Comparison of ENCODE assay signal across 9 cellular contexts in genomic region chr1:21329209-21329844, GRCh38. TPM values are rescaled to one million over a fixed set of nuclear protein-coding genes. Genes with fewer than 3 reads are reported as not detected.
DNase-seq lines count a peak whose midpoint lies in the region; ATAC-seq and TF ChIP-seq lines count a peak whose summit lies in the region.
"Had no signal": no experiment of that assay in that cellular context is flagged by ENCODE, and none has a peak within 500 bp of the region (broad histone marks: within the 10 kb centered on the region; RNA-seq: fewer than 3 reads in every experiment).

No MANE protein-coding gene starts in this region.

- peaks cover 90% of the 10 kb centered on the region for H3K4me1 Mint-ChIP-seq in activated T-cell treated with anti-CD3 and anti-CD28 coated beads, Interleukin-2, amount 50 U/mL, for 24 hours (ENCODE audit: low read depth)
- peaks cover 84% of the 10 kb centered on the region for H3K4me1 Mint-ChIP-seq in activated B cell treated with CpG ODN at 0.5 μM for 24 hours

- DNase-seq in activated T-cell treated with anti-CD3 and anti-CD28 coated beads, Interleukin-2, amount 50 U/mL, for 24 hours: no peak
- DNase-seq in activated T-cell treated with anti-CD3 and anti-CD28 coated beads for 4 hours (no peak), activated B cell treated with CpG ODN at 0.5 μM for 24 hours (no peak), brain microvascular endothelial cell (no peak), NCI-H1105 treated with DMSO at 0.1 percent for 48 hours (lab: John Stamatoyannopoulos, UW) (no peak)
- DNase-seq: RPMI8226 had no signal

- H3K27ac Mint-ChIP-seq in activated T-cell treated with anti-CD3 and anti-CD28 coated beads, Interleukin-2, amount 50 U/mL, for 24 hours: peak overlapping the region; percentile 86
- peak overlapping the region; percentile 82 for H3K27ac Mint-ChIP-seq in activated B cell treated with CpG ODN at 0.5 μM for 24 hours

- intact Hi-C loops in activated B cell treated with CpG ODN at 0.5 μM for 24 hours (cut with micrococcal nuclease): no loop called here

- no peaks in the 10 kb centered on the region for H3K36me3 ChIP-seq in iPS-20b (ENCODE audit: insufficient read depth, low read depth, low read length)
- peaks cover 0 to 2% of the 10 kb centered on the region in 2 donors for H3K36me3 ChIP-seq in stomach smooth muscle (ENCODE audit: control insufficient read depth in 2 of 2, insufficient read depth in 2 of 2, low read length in 2 of 2)
- no peaks in the 10 kb centered on the region for H3K36me3 ChIP-seq in brain microvascular endothelial cell (replicated peaks)

- no peak overlapping the region for H3K4me3 Mint-ChIP-seq in activated T-cell treated with anti-CD3 and anti-CD28 coated beads, Interleukin-2, amount 50 U/mL, for 24 hours
- H3K4me3 Mint-ChIP-seq in activated B cell treated with CpG ODN at 0.5 μM for 24 hours: peak overlapping the region; percentile 44

- H3K4me3 ChIP-seq in iPS-20b (ENCODE audit: low read length) (0 out of 2 replicates have a peak overlapping the region, but pooled peaks have one; percentile 11), stomach smooth muscle (ENCODE audit: low read length in 2 of 2) (no peak overlapping the region), brain microvascular endothelial cell (ENCODE audit: low read depth, low read length) (no peak overlapping the region)

- H3K9me3 ChIP-seq in iPS-20b (ENCODE audit: insufficient read depth, low read depth, low read length) (no peaks in the 10 kb centered on the region), stomach smooth muscle (ENCODE audit: control insufficient read depth in 2 of 2, low read length in 2 of 2) (no peaks in the 10 kb centered on the region)

- in situ Hi-C loops in brain microvascular endothelial cell (cut with HindIII; ENCODE audit: low pct_ligation_motif_present, low sequenced_read_pairs): no loop called here

- H3K27me3 Mint-ChIP-seq in activated T-cell treated with anti-CD3 and anti-CD28 coated beads, Interleukin-2, amount 50 U/mL, for 24 hours: no peaks in the 10 kb centered on the region
- H3K27me3 Mint-ChIP-seq in activated B cell treated with CpG ODN at 0.5 μM for 24 hours: no peaks in the 10 kb centered on the region

- H3K27me3 ChIP-seq in iPS-20b (ENCODE audit: insufficient read depth, low read length): no peaks in the 10 kb centered on the region
- H3K27me3 ChIP-seq in stomach smooth muscle (ENCODE audit: control insufficient read depth in 1 of 2, insufficient read depth in 2 of 2, low read length in 2 of 2): no peaks in the 10 kb centered on the region
- H3K27me3 ChIP-seq in brain microvascular endothelial cell (replicated peaks): no peaks in the 10 kb centered on the region

- TF ChIP-seq CTCF in activated B cell treated with CpG ODN at 0.5 μM for 24 hours (IDR thresholded peaks at IDR 0.05) (no peak), brain microvascular endothelial cell (IDR thresholded peaks at IDR 0.05; ENCODE audit: low read depth, low read length, missing control alignments) (no peak)

- peak overlapping the region; percentile 93 for H3K27ac ChIP-seq in iPS-20b (ENCODE audit: low read length)
- peak overlapping the region; percentile 11 for H3K27ac ChIP-seq in stomach smooth muscle (ENCODE audit: low read length)
- no peak overlapping the region for H3K27ac ChIP-seq in brain microvascular endothelial cell

- peaks cover 60% of the 10 kb centered on the region for H3K36me3 Mint-ChIP-seq in activated T-cell treated with anti-CD3 and anti-CD28 coated beads, Interleukin-2, amount 50 U/mL, for 24 hours (ENCODE audit: low read depth)
- peaks cover 37% of the 10 kb centered on the region for H3K36me3 Mint-ChIP-seq in activated B cell treated with CpG ODN at 0.5 μM for 24 hours (ENCODE audit: low read depth)

- CTCF ChIA-PET in activated B cell treated with CpG ODN at 0.5 μM for 24 hours (lab: Charles Lee): no interaction called here

- H3K4me1 ChIP-seq in iPS-20b (ENCODE audit: insufficient read depth, low read length) (peaks cover 54% of the 10 kb centered on the region), stomach smooth muscle (ENCODE audit: control insufficient read depth, insufficient read depth, low read length) (peaks cover 65% of the 10 kb centered on the region)

- POLR2A ChIA-PET in activated B cell treated with CpG ODN at 0.5 μM for 24 hours (lab: Charles Lee): interaction anchor here (0.6 to 6.1 kb wide), 3 partner anchors 8 to 39 kb away, joined by 3 to 129 read pairs (median 5); partner anchors contain the start of gene ECE1

- H3K9me3 Mint-ChIP-seq in activated T-cell treated with anti-CD3 and anti-CD28 coated beads, Interleukin-2, amount 50 U/mL, for 24 hours: no peaks in the 10 kb centered on the region
- H3K9me3 Mint-ChIP-seq in activated B cell treated with CpG ODN at 0.5 μM for 24 hours: no peaks in the 10 kb centered on the region

- peak overlapping the region; percentile 64; the same call in 1 of the 2 replicates for H3K9ac ChIP-seq in iPS-20b (ENCODE audit: low read depth, low read length)
- peak overlapping the region in 1 of 2 donors; percentile 42 for H3K9ac ChIP-seq in stomach smooth muscle (ENCODE audit: low read length in 2 of 2)

- ATAC-seq in activated B cell treated with CpG ODN at 0.5 μM for 24 hours (ENCODE audit: low read depth): no peak
- no peak for ATAC-seq in HG03175 (IDR thresholded peaks at IDR 0.05; ENCODE audit: unreplicated experiment)

RNA-seq across cellular contexts. Expression of gene ECE1, which starts 39.1 kb away (rescaled TPM):
- total RNA-seq in activated B cell treated with CpG ODN at 0.5 μM for 24 hours: 208 and 209 TPM in 2 replicates
